In the genomic region with DNA sequence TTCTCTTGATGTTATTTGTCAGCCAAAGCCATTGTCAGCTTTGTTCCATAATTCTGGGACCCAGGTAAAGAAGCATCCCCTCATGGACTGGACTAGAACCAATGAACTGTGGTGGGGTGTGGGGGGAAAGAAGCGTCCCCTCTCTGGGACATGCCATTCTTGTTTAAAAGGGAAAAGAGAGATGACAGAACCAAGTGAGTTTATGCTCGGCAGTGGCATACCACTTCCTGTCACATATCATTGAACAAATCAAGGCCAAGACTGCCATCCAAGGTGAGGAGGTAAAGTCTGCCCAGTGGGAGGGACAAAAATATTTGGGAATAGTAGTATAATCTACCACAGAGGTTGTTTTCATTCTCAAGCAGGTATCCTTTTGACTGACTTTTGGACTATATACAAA, we compare ENCODE assay signal across 1 cellular context.
TF ChIP-seq lines count a peak whose summit lies in the region.

No MANE protein-coding gene starts in this region.

TF ChIP-seq in H1, 55 proteins besides CTCF, POLR2A, EP300 and RAD21:
- TF ChIP-seq RNF2 (IDR thresholded peaks at IDR 0.05; ENCODE audit: borderline replicate concordance, low read depth, low read length, missing control alignments, poor library complexity, severe bottlenecking): no peak
- no peak for TF ChIP-seq ZNF274 (IDR thresholded peaks at IDR 0.05; ENCODE audit: borderline replicate concordance, extremely low read depth, low read length)
- no peak for TF ChIP-seq TAF7 (optimal IDR thresholded peaks at IDR 0.05; ENCODE audit: borderline replicate concordance, low read depth, low read length)
- no peak for TF ChIP-seq YY1 (IDR thresholded peaks at IDR 0.05; ENCODE audit: low read depth, low read length)
- TF ChIP-seq RFX5 (IDR thresholded peaks at IDR 0.05; ENCODE audit: borderline replicate concordance, low read depth, low read length): no peak
- TF ChIP-seq SIX5 (IDR thresholded peaks at IDR 0.05; ENCODE audit: low read depth, low read length): no peak
- TF ChIP-seq, protein P1, sequence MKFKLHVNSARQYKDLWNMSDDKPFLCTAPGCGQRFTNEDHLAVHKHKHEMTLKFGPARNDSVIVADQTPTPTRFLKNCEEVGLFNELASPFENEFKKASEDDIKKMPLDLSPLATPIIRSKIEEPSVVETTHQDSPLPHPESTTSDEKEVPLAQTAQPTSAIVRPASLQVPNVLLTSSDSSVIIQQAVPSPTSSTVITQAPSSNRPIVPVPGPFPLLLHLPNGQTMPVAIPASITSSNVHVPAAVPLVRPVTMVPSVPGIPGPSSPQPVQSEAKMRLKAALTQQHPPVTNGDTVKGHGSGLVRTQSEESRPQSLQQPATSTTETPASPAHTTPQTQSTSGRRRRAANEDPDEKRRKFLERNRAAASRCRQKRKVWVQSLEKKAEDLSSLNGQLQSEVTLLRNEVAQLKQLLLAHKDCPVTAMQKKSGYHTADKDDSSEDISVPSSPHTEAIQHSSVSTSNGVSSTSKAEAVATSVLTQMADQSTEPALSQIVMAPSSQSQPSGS (IDR thresholded peaks at IDR 0.05; ENCODE audit: low read length): no peak
- no peak for TF ChIP-seq BRCA1 (IDR thresholded peaks at IDR 0.05; ENCODE audit: low read depth, low read length)
- TF ChIP-seq, protein P2, sequence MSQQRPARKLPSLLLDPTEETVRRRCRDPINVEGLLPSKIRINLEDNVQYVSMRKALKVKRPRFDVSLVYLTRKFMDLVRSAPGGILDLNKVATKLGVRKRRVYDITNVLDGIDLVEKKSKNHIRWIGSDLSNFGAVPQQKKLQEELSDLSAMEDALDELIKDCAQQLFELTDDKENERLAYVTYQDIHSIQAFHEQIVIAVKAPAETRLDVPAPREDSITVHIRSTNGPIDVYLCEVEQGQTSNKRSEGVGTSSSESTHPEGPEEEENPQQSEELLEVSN (IDR thresholded peaks at IDR 0.05): no peak
- no peak for TF ChIP-seq NRF1 (IDR thresholded peaks at IDR 0.05; ENCODE audit: low read depth, low read length)
- TF ChIP-seq CBX5 (IDR thresholded peaks at IDR 0.05; ENCODE audit: low read depth, low read length): no peak
- no peak for TF ChIP-seq SP4 (IDR thresholded peaks at IDR 0.05; ENCODE audit: low read length)
- no peak for TF ChIP-seq KDM5A (IDR thresholded peaks at IDR 0.05; ENCODE audit: low read length)
